ENCODE assay signal across 24 cellular contexts in the genomic region with DNA sequence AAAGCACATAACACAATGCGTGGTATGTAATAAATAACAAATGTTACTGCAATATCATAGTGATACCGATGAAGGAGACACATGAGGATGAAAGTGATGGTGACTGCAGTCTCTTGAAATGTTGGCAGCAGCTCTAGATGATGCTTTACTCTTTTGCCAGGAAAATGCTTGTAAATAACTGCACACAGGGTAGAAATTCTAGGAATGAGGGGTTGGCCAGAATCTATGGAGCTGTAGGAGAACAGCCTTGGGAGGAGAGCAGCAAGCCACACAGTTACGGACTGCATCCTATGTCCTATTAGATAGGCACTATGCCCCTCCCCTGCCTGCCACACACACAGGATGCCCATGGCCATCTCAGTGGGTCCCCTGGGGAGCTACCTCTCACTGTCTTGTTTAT.
DNase-seq lines count a peak whose midpoint lies in the region; ATAC-seq and TF ChIP-seq lines count a peak whose summit lies in the region.
"Had no signal": no experiment of that assay in that cellular context is flagged by ENCODE, and none has a peak within 500 bp of the region (broad histone marks: within the 10 kb centered on the region; RNA-seq: fewer than 3 reads in every experiment).

No MANE protein-coding gene starts in this region.

- H4K91ac ChIP-seq in trophoblast cell (ENCODE audit: low read depth, low read length): no peak overlapping the region

- H3K9ac ChIP-seq in SK-N-SH: no peak overlapping the region
- no peak overlapping the region for H3K9ac ChIP-seq in trophoblast cell (ENCODE audit: low read length)
- H3K9ac ChIP-seq: parathyroid adenoma had no signal

- no peak overlapping the region for H4K8ac ChIP-seq in trophoblast cell (ENCODE audit: low read depth, low read length)

- peaks cover 28 to 48% of the 10 kb centered on the region in 2 experiments for H3K36me3 ChIP-seq in SK-N-SH (replicated peaks in 1 of 2; ENCODE audit: control insufficient read depth in 1 of 2, insufficient read depth in 2 of 2, low read length in 1 of 2)
- H3K36me3 ChIP-seq in trophoblast cell (ENCODE audit: control insufficient read depth in 1 of 2, insufficient read depth in 2 of 2, low read length in 2 of 2): no peaks in the 10 kb centered on the region
- H3K36me3 ChIP-seq: colonic mucosa, thyroid gland had no signal

- H2AK5ac ChIP-seq in trophoblast cell (ENCODE audit: low read length): no peak overlapping the region

- peaks cover 3% of the 10 kb centered on the region for H3F3A ChIP-seq in SK-N-SH (replicated peaks; ENCODE audit: insufficient read depth)

- TF ChIP-seq EP300 in SK-N-SH (IDR thresholded peaks at IDR 0.05; ENCODE audit: borderline replicate concordance in 1 of 2, low read depth in 1 of 2, low read length in 1 of 2): no peak

- no peak overlapping the region for H3K23ac ChIP-seq in trophoblast cell (ENCODE audit: low read length)

- no peak overlapping the region for H3K4me2 ChIP-seq in SK-N-SH
- no peak overlapping the region for H3K4me2 ChIP-seq in trophoblast cell (ENCODE audit: low read length)

- H3K9me2 ChIP-seq in SK-N-SH: no peaks in the 10 kb centered on the region

- no peaks in the 10 kb centered on the region for H4K20me1 ChIP-seq in SK-N-SH (ENCODE audit: insufficient read depth)

- no peak overlapping the region for H2BK5ac ChIP-seq in trophoblast cell (ENCODE audit: low read depth, low read length, poor library complexity)

- no peaks in the 10 kb centered on the region for H3K79me2 ChIP-seq in SK-N-SH (ENCODE audit: insufficient read depth)
- no peaks in the 10 kb centered on the region for H3K79me2 ChIP-seq in trophoblast cell (ENCODE audit: control insufficient read depth, insufficient read depth, low read length, poor library complexity)
- H3K79me2 ChIP-seq: parathyroid adenoma had no signal

- WGBS in SK-N-SH (ENCODE audit: low lambda C conversion rate): 80% methylated on average over 3 of the region's 3 CpGs
- no CpG with 5 or more reads among the region's 3 CpGs for WGBS in trophoblast cell (ENCODE audit: extremely low coverage, insufficient coverage, insufficient read length)

- no peak overlapping the region for H2BK12ac ChIP-seq in trophoblast cell (ENCODE audit: low read length)

- H2BK120ac ChIP-seq in trophoblast cell (ENCODE audit: insufficient read depth, low read length, poor library complexity): no peak overlapping the region

- no peak overlapping the region for H3K27ac ChIP-seq in SK-N-SH (ENCODE audit: low read depth in 2 of 2, low read length in 1 of 2)
- H3K27ac ChIP-seq in trophoblast cell (ENCODE audit: low read depth, low read length): no peak overlapping the region
- H3K27ac ChIP-seq: colonic mucosa, parathyroid adenoma, RWPE1, thyroid gland had no signal

- H4K12ac ChIP-seq in trophoblast cell (ENCODE audit: low read depth, low read length): no peak overlapping the region

- no peaks in the 10 kb centered on the region for H3K79me1 ChIP-seq in trophoblast cell (ENCODE audit: low read length)

- H3K4ac ChIP-seq in trophoblast cell (ENCODE audit: low read depth, low read length): no peak overlapping the region

- peaks cover 0 to 27% of the 10 kb centered on the region in 2 experiments; a peak in 2 of 4 replicates for H3K4me1 ChIP-seq in SK-N-SH (ENCODE audit: control insufficient read depth in 1 of 2, insufficient read depth in 2 of 2, low read depth in 1 of 2, low read length in 1 of 2)
- H3K4me1 ChIP-seq in trophoblast cell (ENCODE audit: control insufficient read depth in 1 of 2, insufficient read depth in 2 of 2, low read length in 2 of 2): peaks cover 3 to 5% of the 10 kb centered on the region in 2 experiments
- H3K4me1 ChIP-seq: colonic mucosa, parathyroid adenoma, thyroid gland had no signal

- H3K27me3 ChIP-seq in SK-N-SH (ENCODE audit: insufficient read depth): no peaks in the 10 kb centered on the region
- H3K27me3 ChIP-seq in trophoblast cell (ENCODE audit: insufficient read depth, low read length): no peaks in the 10 kb centered on the region
- H3K27me3 ChIP-seq: BE2C, colonic mucosa, thyroid gland had no signal

- DNase-seq in AG08396 (ENCODE audit: low spot score): peak; percentile 42
- DNase-seq in EL: peak; percentile 60
- DNase-seq in SK-N-SH: no peak
- DNase-seq in fibroblast of the aortic adventitia (ENCODE audit: low read depth): peak; percentile 33
- DNase-seq in DMS79 treated with DMSO at 0.1 percent for 48 hours (lab: John Stamatoyannopoulos, UW): no peak
- DNase-seq in trophoblast cell: no peak
- DNase-seq: activated naive CD4-positive, alpha-beta T cell; activated T-cell treated with anti-CD3 and anti-CD28 coated beads, Interleukin-2, amount 50 U/mL, for 4 hours; BE2C; colonic mucosa; COR-L47; DND-41; kidney glomerular epithelial cell; NCI-H2107; NCI-H748 treated with DMSO at 0.1 percent for 48 hours; stimulated activated naive CD8-positive, alpha-beta T cell treated with anti-CD3 and anti-CD28 coated beads, Interleukin-15, amount 100 ng/mL, for 72 hours; T-helper 17 cell; thyroid gland had no signal

- no peak for ATAC-seq in HG03469 (IDR thresholded peaks at IDR 0.05; ENCODE audit: unreplicated experiment)
- ATAC-seq: activated T-cell treated with anti-CD3 and anti-CD28 coated beads, Interleukin-2, amount 50 U/mL, for 4 hours; esophagus mucosa; sciatic nerve; stimulated activated naive CD8-positive, alpha-beta T cell treated with anti-CD3 and anti-CD28 coated beads, Interleukin-15, amount 100 ng/mL, for 72 hours; T-helper 17 cell had no signal

- no peak overlapping the region for H3K4me3 ChIP-seq in SK-N-SH (ENCODE audit: low read depth in 2 of 2, low read length in 1 of 2)
- H3K4me3 ChIP-seq in fibroblast of the aortic adventitia (ENCODE audit: low read depth, low read length): no peak overlapping the region
- no peak overlapping the region for H3K4me3 ChIP-seq in trophoblast cell (ENCODE audit: low read depth, low read length)
- H3K4me3 ChIP-seq: colonic mucosa, HAP-1, thyroid gland had no signal

- H3K9me3 ChIP-seq in SK-N-SH (no peaks in the 10 kb centered on the region), trophoblast cell (ENCODE audit: insufficient read depth, low read depth, low read length) (no peaks in the 10 kb centered on the region)
- H3K9me3 ChIP-seq: BE2C, colonic mucosa, HAP-1, thyroid gland had no signal

- H3K14ac ChIP-seq in trophoblast cell (ENCODE audit: low read length): no peak overlapping the region

- no peak overlapping the region for H2AFZ ChIP-seq in SK-N-SH (ENCODE audit: low read depth)
- no peak overlapping the region for H2AFZ ChIP-seq in trophoblast cell (ENCODE audit: insufficient read depth, low read length, poor library complexity)
- H2AFZ ChIP-seq: parathyroid adenoma had no signal

- TF ChIP-seq CTCF in SK-N-SH (IDR thresholded peaks at IDR 0.05) (no peak), fibroblast of the aortic adventitia (IDR thresholded peaks at IDR 0.05; ENCODE audit: insufficient read depth, low read length) (no peak)

- CTCF ChIA-PET in SK-N-SH (lab: Yijun Ruan, JAX): interaction anchor here (1.0 to 1.6 kb wide), 5 partner anchors 27 to 239 kb away, joined by 3 to 5 read pairs (median 3); no protein-coding TSS in a partner anchor

- no peak overlapping the region for H3K18ac ChIP-seq in trophoblast cell (ENCODE audit: low read length)

- POLR2A ChIA-PET in SK-N-SH (lab: Yijun Ruan, JAX): no interaction called here

- no peak for TF ChIP-seq RAD21 in SK-N-SH (IDR thresholded peaks at IDR 0.05; ENCODE audit: low read length)

TF ChIP-seq in SK-N-SH, 30 proteins besides CTCF, POLR2A, EP300 and RAD21 (continues in another document):
- TF ChIP-seq, protein P1, sequence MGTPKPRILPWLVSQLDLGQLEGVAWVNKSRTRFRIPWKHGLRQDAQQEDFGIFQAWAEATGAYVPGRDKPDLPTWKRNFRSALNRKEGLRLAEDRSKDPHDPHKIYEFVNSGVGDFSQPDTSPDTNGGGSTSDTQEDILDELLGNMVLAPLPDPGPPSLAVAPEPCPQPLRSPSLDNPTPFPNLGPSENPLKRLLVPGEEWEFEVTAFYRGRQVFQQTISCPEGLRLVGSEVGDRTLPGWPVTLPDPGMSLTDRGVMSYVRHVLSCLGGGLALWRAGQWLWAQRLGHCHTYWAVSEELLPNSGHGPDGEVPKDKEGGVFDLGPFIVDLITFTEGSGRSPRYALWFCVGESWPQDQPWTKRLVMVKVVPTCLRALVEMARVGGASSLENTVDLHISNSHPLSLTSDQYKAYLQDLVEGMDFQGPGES (IDR thresholded peaks at IDR 0.05; ENCODE audit: low read depth, low read length): no peak
- no peak for TF ChIP-seq JUND (IDR thresholded peaks at IDR 0.05)
- TF ChIP-seq, protein P2, sequence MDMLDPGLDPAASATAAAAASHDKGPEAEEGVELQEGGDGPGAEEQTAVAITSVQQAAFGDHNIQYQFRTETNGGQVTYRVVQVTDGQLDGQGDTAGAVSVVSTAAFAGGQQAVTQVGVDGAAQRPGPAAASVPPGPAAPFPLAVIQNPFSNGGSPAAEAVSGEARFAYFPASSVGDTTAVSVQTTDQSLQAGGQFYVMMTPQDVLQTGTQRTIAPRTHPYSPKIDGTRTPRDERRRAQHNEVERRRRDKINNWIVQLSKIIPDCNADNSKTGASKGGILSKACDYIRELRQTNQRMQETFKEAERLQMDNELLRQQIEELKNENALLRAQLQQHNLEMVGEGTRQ (IDR thresholded peaks at IDR 0.05; ENCODE audit: borderline replicate concordance, low read depth, low read length): no peak
- TF ChIP-seq TCF12 (IDR thresholded peaks at IDR 0.05): peak; percentile 22; the same call in 1 of the 2 replicates
- no peak for TF ChIP-seq FOXJ3 (CRISPR knock-in tag; IDR thresholded peaks at IDR 0.05)

Comparison
In these comparisons a context has a peak if more than half of its experiments do, and no peak if none do; other contexts are left out.
1. DNase-seq: peak in AG08396 (single experiment), EL (single experiment) and fibroblast of the aortic adventitia (single experiment); none in SK-N-SH (single experiment), DMS79 treated with DMSO at 0.1 percent for 48 hours (single experiment) and trophoblast cell (0 of 2).